22 cellular contexts compared by ENCODE assay signal in genomic region chr11:110474578-110474977, GRCh38.
"Had no signal": no experiment of that assay in that cellular context is flagged by ENCODE, and none has a peak within 500 bp of the region (broad histone marks: within the 10 kb centered on the region; RNA-seq: fewer than 3 reads in every experiment).

No MANE protein-coding gene starts in this region.

- H3K27me3 ChIP-seq: adrenal gland had no signal

- H3K4me3 Mint-ChIP-seq: activated CD8-positive, alpha-beta memory T cell treated with anti-CD3 and anti-CD28 coated beads, Interleukin-2, amount 10 ng/mL, durations not matched to agents 7 days and 5 days; activated naive CD8-positive, alpha-beta T cell; activated T-cell treated with anti-CD3 and anti-CD28 coated beads, Interleukin-2, amount 50 U/mL, for 24 hours; activated T-helper 1 cell treated with anti-CD3 and anti-CD28 coated beads, Interleukin-12 subunit alpha, Interleukin-12 subunit beta, Interleukin-2, Interleukin-4 antibody, amounts not matched to agents 30 ng/mL and 10 ng/mL and 1 ng/mL, durations not matched to agents 14 hours and 24 hours and 36 hours had no signal

- H3K9ac ChIP-seq: KMS-11 had no signal

- DNase-seq: activated CD4-positive, alpha-beta T cell treated with anti-CD3 and anti-CD28 coated beads for 48 hours; activated CD4-positive, alpha-beta T cell treated with anti-CD3 and anti-CD28 coated beads, Interleukin-2, amount 50 U/mL, for 48 hours; activated CD8-positive, alpha-beta memory T cell treated with anti-CD3 and anti-CD28 coated beads, Interleukin-2, amount 10 ng/mL, durations not matched to agents 7 days and 5 days; activated effector memory CD4-positive, alpha-beta T cell treated with Interleukin-2 at 50 U/mL for 16 hours; activated naive CD4-positive, alpha-beta T cell; activated T-cell treated with anti-CD3 and anti-CD28 coated beads, Interleukin-2, amount 50 U/mL, for 24 hours; adrenal gland; anterior cingulate cortex; cerebellar nuclear complex; NCI-H1092; NCI-H1417; NCI-H1930; NCI-H345; NCI-H510A; NCI-H526 treated with DMSO at 0.1 percent for 48 hours; T-helper 1 cell; WERI-Rb-1 had no signal

- ATAC-seq: activated CD4-positive, CD25-positive, alpha-beta regulatory T cell treated with anti-CD3 and anti-CD28 coated beads, Interleukin-2, amount 50 U/mL, for 24 hours; activated CD8-positive, alpha-beta memory T cell treated with anti-CD3 and anti-CD28 coated beads, Interleukin-2, amount 10 ng/mL, durations not matched to agents 7 days and 5 days had no signal

- H3K27me3 Mint-ChIP-seq: activated CD8-positive, alpha-beta memory T cell treated with anti-CD3 and anti-CD28 coated beads, Interleukin-2, amount 10 ng/mL, durations not matched to agents 7 days and 5 days; activated naive CD8-positive, alpha-beta T cell; activated T-cell treated with anti-CD3 and anti-CD28 coated beads, Interleukin-2, amount 50 U/mL, for 24 hours had no signal

- H3K27ac ChIP-seq: KMS-11, SK-N-MC, WERI-Rb-1 had no signal

- H3K27ac Mint-ChIP-seq: activated CD8-positive, alpha-beta memory T cell treated with anti-CD3 and anti-CD28 coated beads, Interleukin-2, amount 10 ng/mL, durations not matched to agents 7 days and 5 days; activated naive CD8-positive, alpha-beta T cell; activated T-cell treated with anti-CD3 and anti-CD28 coated beads, Interleukin-2, amount 50 U/mL, for 24 hours; activated T-helper 1 cell treated with anti-CD3 and anti-CD28 coated beads, Interleukin-12 subunit alpha, Interleukin-12 subunit beta, Interleukin-2, Interleukin-4 antibody, amounts not matched to agents 30 ng/mL and 10 ng/mL and 1 ng/mL, durations not matched to agents 14 hours and 24 hours and 36 hours had no signal

- H3K4me2 ChIP-seq: KMS-11 had no signal

- H3K9me3 Mint-ChIP-seq: activated T-cell treated with anti-CD3 and anti-CD28 coated beads, Interleukin-2, amount 50 U/mL, for 24 hours; activated T-helper 1 cell treated with anti-CD3 and anti-CD28 coated beads, Interleukin-12 subunit alpha, Interleukin-12 subunit beta, Interleukin-2, Interleukin-4 antibody, amounts not matched to agents 30 ng/mL and 10 ng/mL and 1 ng/mL, durations not matched to agents 14 hours and 24 hours and 36 hours had no signal

- H3K9me3 ChIP-seq: adrenal gland had no signal
